ENCODE assay signal across 1 cellular context in the genomic region with DNA sequence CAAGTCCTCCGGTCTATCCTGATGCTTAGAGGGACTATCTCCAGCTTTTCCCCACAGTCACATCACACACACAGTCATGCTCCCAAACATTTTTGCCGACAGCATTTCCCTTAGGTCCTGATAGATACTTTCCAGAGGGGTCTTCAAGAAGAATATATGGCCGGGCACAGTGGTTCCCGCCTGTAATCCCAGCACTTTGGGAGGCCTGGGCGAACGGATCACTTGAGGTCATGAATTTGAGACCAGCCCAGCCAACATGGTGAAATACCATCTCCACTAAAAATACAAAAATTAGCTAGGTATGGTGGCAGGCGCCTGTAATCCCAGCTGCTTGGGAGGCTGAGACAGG.
TF ChIP-seq lines count a peak whose summit lies in the region.

No MANE protein-coding gene starts in this region.

TF ChIP-seq in H1, 55 proteins besides CTCF, POLR2A, EP300 and RAD21:
- no peak for TF ChIP-seq POLR2AphosphoS5 (IDR thresholded peaks at IDR 0.05; ENCODE audit: low read depth, low read length)
- no peak for TF ChIP-seq CREB1 (IDR thresholded peaks at IDR 0.05)
